ENCODE assay signal across 10 cellular contexts in the genomic region with DNA sequence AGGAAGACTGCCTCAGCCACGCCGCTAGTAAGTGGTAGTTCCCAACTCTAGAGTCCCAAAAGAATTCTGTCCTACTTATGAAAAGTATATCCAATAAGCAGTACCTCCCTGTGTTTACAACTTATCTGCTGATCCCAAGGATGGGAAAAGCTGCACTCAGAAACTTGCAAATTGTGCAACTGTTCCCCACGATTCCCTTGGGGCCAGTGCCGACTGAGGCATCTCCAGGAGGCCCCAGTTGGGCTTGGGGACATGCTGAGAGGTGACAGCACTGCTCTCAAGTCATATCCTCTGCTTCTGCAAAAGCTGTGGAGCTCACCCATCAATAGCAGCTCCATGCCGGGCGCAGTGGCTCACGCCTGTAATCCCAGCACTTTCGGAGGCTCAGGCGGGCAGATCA.
"Had no signal": no experiment of that assay in that cellular context is flagged by ENCODE, and none has a peak within 500 bp of the region (broad histone marks: within the 10 kb centered on the region; RNA-seq: fewer than 3 reads in every experiment).

No MANE protein-coding gene starts in this region.

- H3K27me3 Mint-ChIP-seq: activated naive CD8-positive, alpha-beta T cell had no signal

- DNase-seq: activated CD4-positive, alpha-beta T cell treated with anti-CD3 and anti-CD28 coated beads, Interleukin-2, amount 50 U/mL, for 1 hour; effector CD4-positive, alpha-beta T cell; immature natural killer cell; naive thymus-derived CD8-positive, alpha-beta T cell; stimulated activated CD8-positive, alpha-beta memory T cell treated with anti-CD3 and anti-CD28 coated beads, Interleukin-4, amount 100 ng/mL, for 48 hours; stimulated activated naive CD8-positive, alpha-beta T cell treated with anti-CD3 and anti-CD28 coated beads, Interleukin-15, Interleukin-2, amounts not matched to agents 100 U/mL and 50 U/mL, for 24 hours; transverse colon had no signal

- ATAC-seq: activated CD4-positive, CD25-positive, alpha-beta regulatory T cell treated with anti-CD3 and anti-CD28 coated beads, Interleukin-2, amount 50 U/mL, for 24 hours; naive thymus-derived CD8-positive, alpha-beta T cell; stimulated activated naive CD8-positive, alpha-beta T cell treated with anti-CD3 and anti-CD28 coated beads, Interleukin-15, Interleukin-2, amounts not matched to agents 100 U/mL and 50 U/mL, for 24 hours had no signal

- H3K4me3 Mint-ChIP-seq: activated naive CD8-positive, alpha-beta T cell; immature natural killer cell; naive thymus-derived CD8-positive, alpha-beta T cell had no signal

- H3K9me3 Mint-ChIP-seq: immature natural killer cell; naive thymus-derived CD8-positive, alpha-beta T cell had no signal

- H2AFZ ChIP-seq: parathyroid adenoma had no signal

- H3K27ac Mint-ChIP-seq: activated naive CD8-positive, alpha-beta T cell had no signal

- H3K27ac ChIP-seq: parathyroid adenoma, transverse colon had no signal

- H3K9ac ChIP-seq: parathyroid adenoma had no signal

- H3K4me1 ChIP-seq: parathyroid adenoma had no signal

- H3K9me3 ChIP-seq: transverse colon had no signal
